ENCODE assay signal across 8 cellular contexts in genomic region chr12:22624573-22624907, GRCh38.
DNase-seq lines count a peak whose midpoint lies in the region; ATAC-seq lines count a peak whose summit lies in the region.

No MANE protein-coding gene starts in this region.

- H3K4me1 ChIP-seq in ES-I3 (ENCODE audit: insufficient read depth, low read length) (no peaks in the 10 kb centered on the region; the same call in 1 of the 2 replicates), adipocyte (ENCODE audit: control insufficient read depth, insufficient read depth, low read length) (peaks cover 32% of the 10 kb centered on the region), iPS-20b (ENCODE audit: insufficient read depth, low read length) (peaks cover 16% of the 10 kb centered on the region; the same call in 1 of the 2 replicates), stomach smooth muscle (ENCODE audit: control insufficient read depth, insufficient read depth, low read length) (peaks cover 2% of the 10 kb centered on the region)

- H3K4me3 ChIP-seq in adipocyte (ENCODE audit: low read length) = peak overlapping the region; percentile 99
- H3K4me3 ChIP-seq in iPS-20b (ENCODE audit: low read length) = peak overlapping the region; percentile 93
- peak overlapping the region; percentile 89 to 98 for H3K4me3 ChIP-seq in stomach smooth muscle (ENCODE audit: low read length in 2 of 2)

- ATAC-seq in HG02943 (IDR thresholded peaks at IDR 0.05; ENCODE audit: low read depth, unreplicated experiment) (peak; percentile 4), HG02571 (IDR thresholded peaks at IDR 0.05; ENCODE audit: unreplicated experiment) (no peak)

- H3K27ac ChIP-seq in iPS-20b (ENCODE audit: low read length) (peak overlapping the region; percentile 12), stomach smooth muscle (ENCODE audit: low read length) (peak overlapping the region; percentile 82)

- no peaks in the 10 kb centered on the region for H3K27me3 ChIP-seq in adipocyte (replicated peaks; ENCODE audit: control insufficient read depth, insufficient read depth, low read length)
- no peaks in the 10 kb centered on the region for H3K27me3 ChIP-seq in iPS-20b (ENCODE audit: insufficient read depth, low read length)
- no peaks in the 10 kb centered on the region for H3K27me3 ChIP-seq in stomach smooth muscle (ENCODE audit: control insufficient read depth in 1 of 2, insufficient read depth in 2 of 2, low read length in 2 of 2)

- no peaks in the 10 kb centered on the region for H3K36me3 ChIP-seq in ES-I3 (ENCODE audit: insufficient read depth, low read length)
- no peaks in the 10 kb centered on the region for H3K36me3 ChIP-seq in adipocyte (ENCODE audit: control insufficient read depth, insufficient read depth, low read length, severe bottlenecking)
- H3K36me3 ChIP-seq in iPS-20b (ENCODE audit: insufficient read depth, low read depth, low read length) = no peaks in the 10 kb centered on the region
- H3K36me3 ChIP-seq in stomach smooth muscle (ENCODE audit: control insufficient read depth in 2 of 2, insufficient read depth in 2 of 2, low read length in 2 of 2) = no peaks in the 10 kb centered on the region

- no peaks in the 10 kb centered on the region for H3K9me3 ChIP-seq in ES-I3 (ENCODE audit: control insufficient read depth, insufficient read depth, low read length)
- H3K9me3 ChIP-seq in adipocyte (ENCODE audit: control insufficient read depth, low read length) = no peaks in the 10 kb centered on the region
- H3K9me3 ChIP-seq in iPS-20b (ENCODE audit: insufficient read depth, low read depth, low read length) = no peaks in the 10 kb centered on the region
- H3K9me3 ChIP-seq in stomach smooth muscle (ENCODE audit: control insufficient read depth in 2 of 2, low read length in 2 of 2) = no peaks in the 10 kb centered on the region

- DNase-seq in adipocyte (ENCODE audit: low read depth) (no peak), DMS 273 (lab: John Stamatoyannopoulos, UW; ENCODE audit: unreplicated experiment) (no peak), HK-2 (ENCODE audit: unreplicated experiment) (no peak)

- H3K9ac ChIP-seq in ES-I3 (ENCODE audit: low read depth, low read length) (peak overlapping the region; percentile 62), adipocyte (ENCODE audit: low read length) (peak overlapping the region; percentile 97), iPS-20b (ENCODE audit: low read depth, low read length) (peak overlapping the region; percentile 91), stomach smooth muscle (ENCODE audit: low read length in 2 of 2) (peak overlapping the region; percentile 89 to 94)
